30 cellular contexts compared by ENCODE assay signal in genomic region chr5:97056263-97056662, GRCh38.
"Had no signal": no experiment of that assay in that cellular context is flagged by ENCODE, and none has a peak within 500 bp of the region (broad histone marks: within the 10 kb centered on the region; RNA-seq: fewer than 3 reads in every experiment).

No MANE protein-coding gene starts in this region.

- H3K9me3 ChIP-seq: adrenal gland, ascending aorta, body of pancreas, breast epithelium had no signal

- H3K36me3 ChIP-seq: adrenal gland, ascending aorta, brain microvascular endothelial cell, breast epithelium, cardiac muscle cell had no signal

- DNase-seq: activated effector memory CD4-positive, alpha-beta T cell treated with anti-CD3 and anti-CD28 coated beads, Interleukin-2, amount 50 U/mL, for 16 hours; activated effector memory CD4-positive, alpha-beta T cell treated with Interleukin-2 at 50 U/mL for 16 hours; activated gamma-delta T cell; activated gamma-delta T cell treated with Interleukin-2 at 50 U/mL for 16 hours; activated naive CD4-positive, alpha-beta T cell; activated naive CD4-positive, alpha-beta T cell treated with anti-CD3 and anti-CD28 coated beads for 36 hours; activated naive CD4-positive, alpha-beta T cell treated with anti-CD3 and anti-CD28 coated beads, Interleukin-2, amount 10 ng/mL, durations not matched to agents 7 days and 5 days; activated naive CD4-positive, alpha-beta T cell treated with anti-CD3 and anti-CD28 coated beads, Interleukin-2, amount 50 U/mL, for 16 hours; activated naive CD4-positive, alpha-beta T cell treated with Interleukin-2 at 50 U/mL for 16 hours; activated naive CD8-positive, alpha-beta T cell treated with anti-CD3 and anti-CD28 coated beads for 36 hours; activated naive CD8-positive, alpha-beta T cell treated with anti-CD3 and anti-CD28 coated beads, Interleukin-2, amount 10 ng/mL, durations not matched to agents 7 days and 5 days; activated naive CD8-positive, alpha-beta T cell treated with anti-CD3 and anti-CD28 coated beads, Interleukin-2, amount 50 U/mL, for 24 hours; activated T-cell treated with anti-CD3 and anti-CD28 coated beads, Interleukin-2, amount 50 U/mL, for 1 hour; activated T-cell treated with anti-CD3 and anti-CD28 coated beads, Interleukin-2, amount 50 U/mL, for 24 hours; activated T-cell treated with anti-CD3 and anti-CD28 coated beads, Interleukin-2, amount 50 U/mL, for 4 hours; activated T-cell treated with anti-CD3 and anti-CD28 coated beads, Interleukin-2, amount 50 U/mL, for 48 hours; activated T-cell treated with anti-CD3 and anti-CD28 coated beads, Interleukin-2, amount 50 U/mL, for 72 hours; adrenal gland; amniotic stem cell; amygdala; anterior cingulate cortex; aorta; body of pancreas; brain microvascular endothelial cell; caudate nucleus; central memory CD4-positive, alpha-beta T cell; cerebellar nuclear complex had no signal

- H3K27ac ChIP-seq: adrenal gland, ascending aorta, body of pancreas, brain microvascular endothelial cell, breast epithelium, cardiac muscle cell had no signal

- H3K4me3 ChIP-seq: adrenal gland, ascending aorta, body of pancreas, breast epithelium, cardiac muscle cell had no signal

- H3K4me1 ChIP-seq: adrenal gland, ascending aorta, body of pancreas, breast epithelium had no signal
